28 cellular contexts compared by ENCODE assay signal in genomic region chr18:24181806-24182205, GRCh38. TPM values are rescaled to one million over a fixed set of nuclear protein-coding genes. Genes with fewer than 3 reads are reported as not detected.
DNase-seq lines count a peak whose midpoint lies in the region; ATAC-seq and TF ChIP-seq lines count a peak whose summit lies in the region.
"Had no signal": no experiment of that assay in that cellular context is flagged by ENCODE, and none has a peak within 500 bp of the region (broad histone marks: within the 10 kb centered on the region; RNA-seq: fewer than 3 reads in every experiment).

No MANE protein-coding gene starts in this region.

- H3K4me1 Mint-ChIP-seq in activated T-cell treated with anti-CD3 and anti-CD28 coated beads, Interleukin-2, amount 50 U/mL, for 72 hours (ENCODE audit: low read depth): peaks cover 11% of the 10 kb centered on the region
- H3K4me1 Mint-ChIP-seq in WTC11: peaks cover 21% of the 10 kb centered on the region
- H3K4me1 Mint-ChIP-seq in activated CD4-positive, alpha-beta T cell treated with anti-CD3 and anti-CD28 coated beads, Interleukin-2, amount 10 ng/mL, durations not matched to agents 7 days and 5 days: no peaks in the 10 kb centered on the region

- POLR2A ChIA-PET in WTC11 (lab: Charles Lee): interaction anchor here (0.6 kb wide), 1 partner anchor 42 kb away, joined by 4 read pairs; no protein-coding TSS in a partner anchor
- POLR2A ChIA-PET in activated CD4-positive, alpha-beta T cell treated with anti-CD3 and anti-CD28 coated beads, Interleukin-2, amount 10 ng/mL, durations not matched to agents 7 days and 5 days (lab: Charles Lee): no interaction called here

- H3K4me3 Mint-ChIP-seq in activated T-cell treated with anti-CD3 and anti-CD28 coated beads, Interleukin-2, amount 50 U/mL, for 72 hours: no peak overlapping the region
- no peak overlapping the region for H3K4me3 Mint-ChIP-seq in WTC11
- no peak overlapping the region for H3K4me3 Mint-ChIP-seq in activated CD4-positive, alpha-beta T cell treated with anti-CD3 and anti-CD28 coated beads, Interleukin-2, amount 10 ng/mL, durations not matched to agents 7 days and 5 days
- H3K4me3 Mint-ChIP-seq: activated CD8-positive, alpha-beta T cell treated with anti-CD3 and anti-CD28 coated beads for 36 hours; activated naive CD4-positive, alpha-beta T cell treated with anti-CD3 and anti-CD28 coated beads for 36 hours; activated T-cell treated with anti-CD3 and anti-CD28 coated beads, Interleukin-2, amount 50 U/mL, for 24 hours; neural crest cell had no signal

- DNase-seq in activated T-cell treated with anti-CD3 and anti-CD28 coated beads, Interleukin-2, amount 50 U/mL, for 72 hours: no peak
- no peak for DNase-seq in activated T-cell treated with anti-CD3 and anti-CD28 coated beads, Interleukin-2, amount 50 U/mL, for 1 hour
- DNase-seq in WTC11 (ENCODE audit: low spot score): no peak
- DNase-seq in fibroblast of the aortic adventitia (ENCODE audit: low read depth): peak; percentile 10
- no peak for DNase-seq in activated CD4-positive, alpha-beta T cell treated with anti-CD3 and anti-CD28 coated beads, Interleukin-2, amount 10 ng/mL, durations not matched to agents 7 days and 5 days
- DNase-seq in NCI-H1417 (lab: John Stamatoyannopoulos, UW): no peak
- DNase-seq in SHP77 treated with DMSO at 0.1 percent for 48 hours (lab: John Stamatoyannopoulos, UW): no peak
- DNase-seq: activated CD4-positive, CD25-positive, alpha-beta regulatory T cell; activated CD8-positive, alpha-beta T cell treated with anti-CD3 and anti-CD28 coated beads for 36 hours; activated naive CD4-positive, alpha-beta T cell treated with anti-CD3 and anti-CD28 coated beads for 36 hours; activated T-cell treated with anti-CD3 and anti-CD28 coated beads, Interleukin-2, amount 50 U/mL, for 24 hours; BE2C; Caco-2; heart left ventricle; left ventricle myocardium inferior; NCI-H1930; NCI-H345; PC-3; stimulated activated CD4-positive, alpha-beta T cell treated with anti-CD3 and anti-CD28 coated beads, Interleukin-2, amount 100 ng/mL, for 48 hours; stomach; T-helper 9 cell; upper lobe of left lung had no signal

- no peak overlapping the region for H3K27ac Mint-ChIP-seq in activated T-cell treated with anti-CD3 and anti-CD28 coated beads, Interleukin-2, amount 50 U/mL, for 72 hours
- H3K27ac Mint-ChIP-seq in WTC11: peak overlapping the region; percentile 71; the same call in 1 of the 2 replicates
- H3K27ac Mint-ChIP-seq in activated CD4-positive, alpha-beta T cell treated with anti-CD3 and anti-CD28 coated beads, Interleukin-2, amount 10 ng/mL, durations not matched to agents 7 days and 5 days: no peak overlapping the region
- H3K27ac Mint-ChIP-seq: activated CD8-positive, alpha-beta T cell treated with anti-CD3 and anti-CD28 coated beads for 36 hours; activated naive CD4-positive, alpha-beta T cell treated with anti-CD3 and anti-CD28 coated beads for 36 hours; activated T-cell treated with anti-CD3 and anti-CD28 coated beads, Interleukin-2, amount 50 U/mL, for 24 hours had no signal

- no peaks in the 10 kb centered on the region for H3K36me3 Mint-ChIP-seq in activated T-cell treated with anti-CD3 and anti-CD28 coated beads, Interleukin-2, amount 50 U/mL, for 72 hours (ENCODE audit: insufficient read depth in 2 of 2)
- peaks cover 8% of the 10 kb centered on the region; the same call in 1 of the 2 replicates for H3K36me3 Mint-ChIP-seq in WTC11
- H3K36me3 Mint-ChIP-seq in activated CD4-positive, alpha-beta T cell treated with anti-CD3 and anti-CD28 coated beads, Interleukin-2, amount 10 ng/mL, durations not matched to agents 7 days and 5 days (ENCODE audit: low read depth): no peaks in the 10 kb centered on the region

- H3K9me3 Mint-ChIP-seq in activated T-cell treated with anti-CD3 and anti-CD28 coated beads, Interleukin-2, amount 50 U/mL, for 72 hours: no peaks in the 10 kb centered on the region
- H3K9me3 Mint-ChIP-seq in WTC11: no peaks in the 10 kb centered on the region
- H3K9me3 Mint-ChIP-seq in activated CD4-positive, alpha-beta T cell treated with anti-CD3 and anti-CD28 coated beads, Interleukin-2, amount 10 ng/mL, durations not matched to agents 7 days and 5 days: no peaks in the 10 kb centered on the region
- H3K9me3 Mint-ChIP-seq: activated CD8-positive, alpha-beta T cell treated with anti-CD3 and anti-CD28 coated beads for 36 hours; activated naive CD4-positive, alpha-beta T cell treated with anti-CD3 and anti-CD28 coated beads for 36 hours; activated T-cell treated with anti-CD3 and anti-CD28 coated beads, Interleukin-2, amount 50 U/mL, for 24 hours; neural crest cell had no signal

- ATAC-seq in activated T-cell treated with anti-CD3 and anti-CD28 coated beads, Interleukin-2, amount 50 U/mL, for 72 hours (replicated peaks in 1 of 2): peak; percentile 31 to 58
- ATAC-seq in WTC11 (no peak), HG03565 (IDR thresholded peaks at IDR 0.05; ENCODE audit: unreplicated experiment) (no peak)
- ATAC-seq: activated CD8-positive, alpha-beta T cell treated with anti-CD3 and anti-CD28 coated beads for 36 hours; heart left ventricle; K562; PC-3 had no signal

- CTCF ChIA-PET in WTC11 (lab: Charles Lee): no interaction called here
- CTCF ChIA-PET in activated CD4-positive, alpha-beta T cell treated with anti-CD3 and anti-CD28 coated beads, Interleukin-2, amount 10 ng/mL, durations not matched to agents 7 days and 5 days (lab: Charles Lee): interaction anchor here (0.8 kb wide), 1 partner anchor 42 kb away, joined by 3 read pairs; no protein-coding TSS in a partner anchor

- no peak for TF ChIP-seq CTCF in WTC11 (IDR thresholded peaks at IDR 0.05)
- no peak for TF ChIP-seq CTCF in fibroblast of the aortic adventitia (IDR thresholded peaks at IDR 0.05; ENCODE audit: insufficient read depth, low read length)

- no peak overlapping the region for H3K4me3 ChIP-seq in fibroblast of the aortic adventitia (ENCODE audit: low read depth, low read length)
- H3K4me3 ChIP-seq: heart left ventricle, K562, left ventricle myocardium inferior, prostate gland, SK-N-MC, skin epidermis, stomach, upper lobe of left lung had no signal

- peaks cover 6% of the 10 kb centered on the region for H3K27me3 Mint-ChIP-seq in activated T-cell treated with anti-CD3 and anti-CD28 coated beads, Interleukin-2, amount 50 U/mL, for 72 hours (ENCODE audit: low read depth)
- no peaks in the 10 kb centered on the region for H3K27me3 Mint-ChIP-seq in WTC11 (ENCODE audit: low read depth)
- H3K27me3 Mint-ChIP-seq in activated CD4-positive, alpha-beta T cell treated with anti-CD3 and anti-CD28 coated beads, Interleukin-2, amount 10 ng/mL, durations not matched to agents 7 days and 5 days: no peaks in the 10 kb centered on the region

TF ChIP-seq in WTC11, 78 proteins besides CTCF, POLR2A, EP300 and RAD21 (continues in another document):
- TF ChIP-seq ZBTB21 (CRISPR knock-in tag; IDR thresholded peaks at IDR 0.05; ENCODE audit: borderline replicate concordance): no peak
- no peak for TF ChIP-seq AFF4 (CRISPR knock-in tag; IDR thresholded peaks at IDR 0.05; ENCODE audit: borderline replicate concordance)
- TF ChIP-seq E2F1 (CRISPR knock-in tag; IDR thresholded peaks at IDR 0.05): no peak

RNA-seq across cellular contexts. Expression of gene CABYR, which starts 42.9 kb away (rescaled TPM):
- total RNA-seq in activated T-cell treated with anti-CD3 and anti-CD28 coated beads, Interleukin-2, amount 50 U/mL, for 72 hours: 1 to 10 TPM in 1 of 2 donors, under 1 TPM in 1; 0.65 to 2.1 TPM
- total RNA-seq in WTC11 (2021) (12.9 to 19.3 TPM (median 16.1 TPM) in 3 replicates), fibroblast of the aortic adventitia (ENCODE audit: low replicate concordance) (4.6 and 7.3 TPM in 2 replicates)
- 1 to 10 TPM; 1.3 TPM for total RNA-seq in activated CD4-positive, alpha-beta T cell treated with anti-CD3 and anti-CD28 coated beads, Interleukin-2, amount 10 ng/mL, durations not matched to agents 7 days and 5 days
- total RNA-seq: K562, left ventricle myocardium inferior had no signal

Comparison
In these comparisons a context has a peak if more than half of its experiments do, and no peak if none do; other contexts are left out.
1. ATAC-seq: peak in activated T-cell treated with anti-CD3 and anti-CD28 coated beads, Interleukin-2, amount 50 U/mL, for 72 hours (2 of 2); none in WTC11 (single experiment) and HG03565 (single experiment).